In the genomic region with DNA sequence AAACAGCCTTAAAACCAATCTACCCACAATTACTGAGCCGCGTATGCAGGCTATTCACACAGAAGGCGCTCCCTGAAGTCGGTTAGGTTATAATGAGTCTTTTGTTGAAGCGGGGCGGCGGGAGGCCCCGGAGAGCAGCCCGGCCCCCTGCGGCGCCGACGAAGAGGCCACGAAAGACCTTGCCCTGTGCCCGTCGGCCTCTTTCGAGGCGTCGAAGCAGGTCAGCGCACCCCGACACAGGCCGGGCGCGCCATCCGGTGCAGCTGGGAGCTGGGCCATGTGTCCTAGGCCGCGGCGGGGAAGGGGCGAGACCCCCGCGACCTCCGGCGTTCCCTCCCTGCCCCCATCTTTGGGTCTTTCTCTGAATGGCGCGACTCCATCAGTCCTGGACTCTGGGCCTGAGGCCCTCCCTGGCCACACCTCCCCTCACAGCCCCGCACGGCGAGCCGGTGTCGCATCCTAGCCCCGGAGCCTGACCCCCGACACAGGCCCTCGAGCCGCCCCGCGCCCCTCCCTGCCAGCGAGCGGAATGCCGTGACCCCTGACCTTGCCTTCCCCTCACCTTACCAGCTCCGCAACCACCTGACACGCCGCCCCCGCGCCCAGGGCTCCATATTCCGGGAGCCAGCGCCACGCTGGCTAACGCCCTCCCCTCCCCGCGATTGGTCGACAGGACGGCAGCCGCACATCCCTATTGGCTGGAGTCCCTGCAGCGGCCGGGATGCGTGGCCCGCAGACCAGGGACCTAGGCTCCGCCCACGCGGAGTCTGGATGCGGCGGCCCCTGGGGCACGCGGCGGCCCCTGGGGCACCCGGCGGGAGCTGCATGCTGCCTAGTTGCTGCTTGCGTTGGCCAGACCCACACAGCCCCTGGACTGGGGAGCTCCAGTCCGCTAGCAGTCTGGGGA, we compare ENCODE assay signal across 8 cellular contexts. TPM values are rescaled to one million over a fixed set of nuclear protein-coding genes. Genes with fewer than 3 reads are reported as not detected.
DNase-seq lines count a peak whose midpoint lies in the region; ATAC-seq and TF ChIP-seq lines count a peak whose summit lies in the region.

Gene SLC11A2, minus strand, starts transcription at position 637 of the 907 bp plus-strand sequence. CDS start 15,656 bp downstream, outside the sequence.

- H3K27me3 ChIP-seq in kidney epithelial cell (ENCODE audit: control insufficient read depth, insufficient read depth, low read length) = no peaks in the 10 kb centered on the region

- no peak for TF ChIP-seq CTCF in kidney epithelial cell (IDR thresholded peaks at IDR 0.05; ENCODE audit: insufficient read depth, low read length, poor library complexity, severe bottlenecking)

- peak; percentile 76 for TF ChIP-seq POLR2A in GM19193 (IDR thresholded peaks at IDR 0.05; ENCODE audit: extremely low read depth, insufficient read depth, insufficient read length)

- DNase-seq in Ammon's horn (ENCODE audit: low spot score) (peak; percentile 98), NCI-H510A treated with DMSO at 0.1 percent for 48 hours (lab: John Stamatoyannopoulos, UW) (peak; percentile 87), cerebellum (ENCODE audit: low spot score) (peak; percentile 98), kidney epithelial cell (ENCODE audit: low read depth) (peak; percentile 75)
- peak; percentile 83 to 91 for DNase-seq in activated CD4-positive, alpha-beta T cell treated with anti-CD3 and anti-CD28 coated beads for 24 hours (ENCODE audit: low read depth in 2 of 2)
- peak; percentile 98 for DNase-seq in stimulated activated CD4-positive, alpha-beta T cell treated with anti-CD3 and anti-CD28 coated beads, Interleukin-15, amount 100 ng/mL, for 24 hours

- ATAC-seq in HG03439 (IDR thresholded peaks at IDR 0.05; ENCODE audit: unreplicated experiment) = peak; percentile 78

- no peaks in the 10 kb centered on the region for H3K36me3 ChIP-seq in kidney epithelial cell (ENCODE audit: control insufficient read depth, insufficient read depth, low read length)

- H3K4me3 ChIP-seq in kidney epithelial cell (ENCODE audit: low read depth, low read length) = peak within 1 kb of the TSS; percentile 83

RNA-seq across cellular contexts. Expression of gene SLC11A2, which starts in this region (rescaled TPM):
- 71.0 TPM for total RNA-seq in cerebellum
- total RNA-seq in kidney epithelial cell = 36.3 and 42.2 TPM in 2 replicates

Comparison
In these comparisons a context has a peak if more than half of its experiments do, and no peak if none do; other contexts are left out.
1. Peak in every context shown above with its lines: DNase-seq, ATAC-seq and H3K4me3 ChIP-seq.